ENCODE assay signal across 22 cellular contexts in the genomic region with DNA sequence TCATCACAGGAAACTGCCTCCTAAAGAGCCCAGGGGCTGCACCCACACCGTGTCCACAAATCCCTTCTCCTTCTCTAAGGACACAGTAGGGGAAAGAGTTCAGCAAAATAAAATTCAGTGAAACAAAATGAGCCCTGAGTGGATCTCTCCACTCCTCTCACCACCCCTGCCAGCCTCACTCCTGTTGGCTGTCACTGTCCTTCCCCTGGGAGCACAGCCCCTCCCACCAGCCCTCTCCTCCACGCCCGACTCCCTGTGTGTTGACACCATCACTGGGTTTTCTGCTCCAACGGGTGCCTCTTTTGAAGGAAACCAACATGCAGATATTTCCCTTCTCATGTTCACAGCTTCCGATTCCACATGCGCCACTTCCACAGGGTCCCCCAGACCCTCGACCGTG.
"Had no signal": no experiment of that assay in that cellular context is flagged by ENCODE, and none has a peak within 500 bp of the region (broad histone marks: within the 10 kb centered on the region; RNA-seq: fewer than 3 reads in every experiment).

No MANE protein-coding gene starts in this region.

- H3K9me3 ChIP-seq: esophagus squamous epithelium, gastrocnemius medialis, heart left ventricle, left lung, lower lobe of right lung, mucosa of descending colon had no signal

- H3K36me3 ChIP-seq: esophagus squamous epithelium, gastrocnemius medialis, heart left ventricle, left lung, lower lobe of right lung had no signal

- DNase-seq: dermis blood vessel endothelial cell; dorsolateral prefrontal cortex; effector CD4-positive, alpha-beta T cell; effector memory CD4-positive, alpha-beta T cell; esophagus squamous epithelium; foreskin fibroblast; foreskin melanocyte; gastrocnemius medialis; heart left ventricle; hypothalamus; immature natural killer cell; islet precursor cell; kidney; kidney glomerular epithelial cell; left colon; left lung; left ventricle myocardium superior; lower lobe of right lung; mesenchymal stem cell; mucosa of descending colon had no signal

- H3K4me3 ChIP-seq: coronary artery, dorsolateral prefrontal cortex, esophagus squamous epithelium, gastrocnemius medialis, heart left ventricle, hepatocyte, left lung, lower lobe of right lung, mucosa of descending colon had no signal

- H3K4me2 ChIP-seq: hepatocyte had no signal

- H3K4me1 ChIP-seq: esophagus squamous epithelium, gastrocnemius medialis, heart left ventricle, left lung, lower lobe of right lung had no signal

- H3K27ac ChIP-seq: coronary artery, dorsolateral prefrontal cortex, esophagus squamous epithelium, gastrocnemius medialis, heart left ventricle, hepatocyte, left lung, lower lobe of right lung had no signal

- H3K27me3 ChIP-seq: hepatocyte had no signal
